Comparison of ENCODE assay signal across 13 cellular contexts in genomic region chr17:18267927-18268711, GRCh38. TPM values are rescaled to one million over a fixed set of nuclear protein-coding genes. Genes with fewer than 3 reads are reported as not detected.
DNase-seq lines count a peak whose midpoint lies in the region; ATAC-seq, FAIRE-seq and TF ChIP-seq lines count a peak whose summit lies in the region.
"Had no signal": no experiment of that assay in that cellular context is flagged by ENCODE, and none has a peak within 500 bp of the region (broad histone marks: within the 10 kb centered on the region; RNA-seq: fewer than 3 reads in every experiment).

No MANE protein-coding gene starts in this region.

- H3K27me3 ChIP-seq in AG04450 (ENCODE audit: control insufficient read depth, insufficient read depth, low read length) = no peaks in the 10 kb centered on the region
- H3K27me3 ChIP-seq in bronchial epithelial cell (ENCODE audit: control insufficient read depth, insufficient read depth, low read length) = no peaks in the 10 kb centered on the region
- H3K27me3 ChIP-seq: thyroid gland had no signal

- H3K9me3 ChIP-seq in AG04450 (ENCODE audit: control insufficient read depth, insufficient read depth, low read length) = no peaks in the 10 kb centered on the region; the same call in 1 of the 2 replicates
- H3K9me3 ChIP-seq in HEK293 (ENCODE audit: control insufficient read depth, insufficient read depth, low read depth, low read length) = no peaks in the 10 kb centered on the region
- H3K9me3 ChIP-seq: thyroid gland had no signal

- H3K4me3 ChIP-seq in AG04450 (ENCODE audit: low read depth, low read length) (no peak overlapping the region), HEK293 (ENCODE audit: low read depth, low read length) (no peak overlapping the region), bronchial epithelial cell (ENCODE audit: low read depth, low read length) (no peak overlapping the region)
- H3K4me3 ChIP-seq: thyroid gland had no signal

- peak overlapping the region; percentile 34 for H3K27ac ChIP-seq in AG04450 (ENCODE audit: low read depth, low read length)
- peak overlapping the region; percentile 49 for H3K27ac ChIP-seq in HEK293 (ENCODE audit: extremely low read depth, low read depth, low read length)
- H3K27ac ChIP-seq: thyroid gland had no signal

- CTCF ChIA-PET in AG04450 (lab: Charles Lee) (no interaction called here), HEK293 (lab: Yijun Ruan, JAX) (interaction anchor here (0.5 to 0.9 kb wide), 3 partner anchors 10 to 69 kb away, joined by 3 read pairs; no protein-coding TSS in a partner anchor)

- H3K36me3 ChIP-seq in HEK293 (ENCODE audit: control insufficient read depth in 2 of 2, insufficient read depth in 1 of 2, low read length in 2 of 2) (peaks cover 14 to 57% of the 10 kb centered on the region in 2 experiments), bronchial epithelial cell (ENCODE audit: control insufficient read depth, insufficient read depth, low read length) (peaks cover 15% of the 10 kb centered on the region)

- POLR2A ChIA-PET in AG04450 (lab: Yijun Ruan, JAX) (no interaction called here), HEK293 (lab: Yijun Ruan, JAX) (interaction anchor here (0.6 to 4.7 kb wide), 6 partner anchors 8 to 110 kb away, joined by 3 to 24 read pairs (median 3); partner anchors contain the start of genes FLII, MIEF2 and TOP3A)

- no peak for TF ChIP-seq CTCF in AG04450 (IDR thresholded peaks at IDR 0.05; ENCODE audit: low read depth, low read length)
- no peak for TF ChIP-seq CTCF in HEK293 (tag by site-specific recombination; IDR thresholded peaks at IDR 0.05)
- no peak for TF ChIP-seq CTCF in bronchial epithelial cell (IDR thresholded peaks at IDR 0.05; ENCODE audit: insufficient read depth, low read length, severe bottlenecking)
- no peak for TF ChIP-seq CTCF in GM13977 (IDR thresholded peaks at IDR 0.05; ENCODE audit: extremely low read depth, insufficient read depth, missing control alignments)

- H3K4me1 ChIP-seq in HEK293 (ENCODE audit: control insufficient read depth, insufficient read depth, low read length) = peaks cover 6% of the 10 kb centered on the region; the same call in 1 of the 2 replicates
- H3K4me1 ChIP-seq: thyroid gland had no signal

- ATAC-seq in GM18873 (IDR thresholded peaks at IDR 0.05; ENCODE audit: low FRiP score, unreplicated experiment) (no peak), GM19351 (IDR thresholded peaks at IDR 0.05; ENCODE audit: unreplicated experiment) (no peak)

- peak; percentile 13 for FAIRE-seq in bronchial epithelial cell (lab: Jason Lieb, UNC)

- in situ Hi-C loops in GM13977 (cut with MboI; ENCODE audit: low pct_unique_long_range_greater_than_20kb, low sequenced_read_pairs, unreplicated experiment) = no loop called here

- DNase-seq in AG04450 (ENCODE audit: low read depth, low spot score) (no peak), bronchial epithelial cell (ENCODE audit: low read depth) (peak; percentile 65), kidney tubule cell (ENCODE audit: low spot score) (peak; percentile 82), epidermal melanocyte (ENCODE audit: insufficient read length, low spot score) (no peak), GM13977 (ENCODE audit: low spot score) (no peak)
- DNase-seq: cerebellar nuclear complex; NCI-H1694; SHP77 treated with DMSO at 0.1 percent for 48 hours; stimulated activated CD4-positive, alpha-beta T cell treated with anti-CD3 and anti-CD28 coated beads, Interleukin-4, amount 100 ng/mL, for 4 hours; thyroid gland had no signal

TF ChIP-seq in HEK293, 187 proteins besides CTCF, POLR2A, EP300 and RAD21 (continues in another document):
- TF ChIP-seq ZNF335 (tag by site-specific recombination; conservative IDR thresholded peaks at IDR 0.05) (peak; percentile 62), ZNF639 (tag by site-specific recombination; IDR thresholded peaks at IDR 0.05) (no peak), ZNF221 (tag by site-specific recombination; IDR thresholded peaks at IDR 0.05; ENCODE audit: borderline replicate concordance) (no peak), ZNF670 (tag by site-specific recombination; IDR thresholded peaks at IDR 0.05; ENCODE audit: low read depth) (no peak), ZSCAN30 (tag by site-specific recombination; IDR thresholded peaks at IDR 0.05) (no peak), ZFHX2 (tag by site-specific recombination; conservative IDR thresholded peaks at IDR 0.05) (peak; percentile 73), ZNF302 (tag by site-specific recombination; IDR thresholded peaks at IDR 0.05; ENCODE audit: low read depth) (no peak), ZBTB20 (tag by site-specific recombination; IDR thresholded peaks at IDR 0.05) (peak; percentile 79), ZNF16 (tag by site-specific recombination; IDR thresholded peaks at IDR 0.05; ENCODE audit: low read depth) (no peak), ZNF426 (tag by site-specific recombination; IDR thresholded peaks at IDR 0.05) (no peak), ZSCAN16 (tag by site-specific recombination; IDR thresholded peaks at IDR 0.05) (no peak), EGR2 (tag by site-specific recombination; IDR thresholded peaks at IDR 0.05; ENCODE audit: low read depth) (peak; percentile 51), HOXA7 (CRISPR knock-in tag; IDR thresholded peaks at IDR 0.05; ENCODE audit: borderline replicate concordance) (no peak), SP2 (tag by site-specific recombination; IDR thresholded peaks at IDR 0.05) (peak; percentile 44), GFI1B (tag by site-specific recombination; IDR thresholded peaks at IDR 0.05) (no peak), PRDM2 (tag by site-specific recombination; IDR thresholded peaks at IDR 0.05; ENCODE audit: borderline replicate concordance) (no peak), ZNF555 (tag by site-specific recombination; conservative IDR thresholded peaks at IDR 0.05) (no peak), ZNF76 (tag by site-specific recombination; IDR thresholded peaks at IDR 0.05; ENCODE audit: borderline replicate concordance, low read depth) (no peak)

RNA-seq across cellular contexts. Expression of gene MIEF2, which starts 7.7 kb away (rescaled TPM):
- polyA plus RNA-seq in AG04450 (2011; rRNA removed) = 5.9 and 7.1 TPM in 2 replicates
- 6.1 and 8.4 TPM in 2 replicates for polyA minus RNA-seq in AG04450 (2011; rRNA and poly(A)+ RNA removed)
- total RNA-seq in bronchial epithelial cell = 21.1 and 23.0 TPM in 2 replicates

RNA-seq across cellular contexts. Expression of gene FLII, which starts 9.6 kb away (rescaled TPM):
- polyA plus RNA-seq in AG04450 (2011; rRNA removed) = 192 and 235 TPM in 2 replicates
- polyA minus RNA-seq in AG04450 (2011; rRNA and poly(A)+ RNA removed) = 360 and 447 TPM in 2 replicates
- 339 and 517 TPM in 2 replicates for total RNA-seq in bronchial epithelial cell

RNA-seq across cellular contexts. Expression of gene LLGL1, which starts 42.7 kb away (rescaled TPM):
- polyA plus RNA-seq in AG04450 (2011; rRNA removed) = 27.1 and 41.9 TPM in 2 replicates
- polyA minus RNA-seq in AG04450 (2011; rRNA and poly(A)+ RNA removed) = 30.5 and 42.3 TPM in 2 replicates
- total RNA-seq in bronchial epithelial cell = 20.0 and 23.2 TPM in 2 replicates

RNA-seq across cellular contexts. Expression of gene TOP3A, which starts 46.7 kb away (rescaled TPM):
- 11.9 and 12.2 TPM in 2 replicates for polyA plus RNA-seq in AG04450 (2011; rRNA removed)
- 22.0 and 24.9 TPM in 2 replicates for polyA minus RNA-seq in AG04450 (2011; rRNA and poly(A)+ RNA removed)
- 11.0 and 22.4 TPM in 2 replicates for total RNA-seq in bronchial epithelial cell

RNA-seq across cellular contexts. Expression of gene SMCR8, which starts 47.0 kb away (rescaled TPM):
- polyA plus RNA-seq in AG04450 (2011; rRNA removed) = 8.5 and 9.1 TPM in 2 replicates
- polyA minus RNA-seq in AG04450 (2011; rRNA and poly(A)+ RNA removed) = 14.5 and 16.9 TPM in 2 replicates
- 13.4 and 14.5 TPM in 2 replicates for total RNA-seq in bronchial epithelial cell

Comparison
In these comparisons a context has a peak if more than half of its experiments do, and no peak if none do; other contexts are left out.
1. DNase-seq: peak in bronchial epithelial cell (single experiment) and kidney tubule cell (single experiment); none in AG04450 (single experiment), epidermal melanocyte (single experiment) and GM13977 (single experiment).